In genomic region chr2:176126929-176127768, GRCh38 we compare ENCODE assay signal across 8 cellular contexts. TPM values are rescaled to one million over a fixed set of nuclear protein-coding genes. Genes with fewer than 3 reads are reported as not detected.
A peak's percentile ranks its signal among the peaks of the same experiment; 100 is the strongest.
DNase-seq lines count a peak whose midpoint lies in the region; TF ChIP-seq lines count a peak whose summit lies in the region.

No MANE protein-coding gene starts in this region.

- TF ChIP-seq CTCF in endothelial cell (IDR thresholded peaks at IDR 0.05; ENCODE audit: unreplicated experiment) = peak; percentile 93
- TF ChIP-seq CTCF in neural crest cell (conservative IDR thresholded peaks at IDR 0.05) = peak; percentile 95
- TF ChIP-seq CTCF in thyroid gland (IDR thresholded peaks at IDR 0.05) = peak; percentile 72 to 88 (median 80)

- peaks cover 5 to 28% of the 10 kb centered on the region in 2 donors for H3K4me1 ChIP-seq in thyroid gland

- peaks cover 30% of the 10 kb centered on the region for H3K4me1 Mint-ChIP-seq in endothelial cell (ENCODE audit: unreplicated experiment)
- H3K4me1 Mint-ChIP-seq in neural crest cell = peaks cover 14% of the 10 kb centered on the region

- H3K27me3 Mint-ChIP-seq in endothelial cell (ENCODE audit: unreplicated experiment) (peaks cover 42% of the 10 kb centered on the region), neural crest cell (ENCODE audit: low read depth) (peaks cover 90% of the 10 kb centered on the region)

- 3 to 6% methylated on average over 13 of the region's 13 CpGs for WGBS in thyroid gland, 2 donors

- H3K36me3 Mint-ChIP-seq in endothelial cell (ENCODE audit: low read depth, unreplicated experiment) (no peaks in the 10 kb centered on the region), neural crest cell (ENCODE audit: low read depth) (no peaks in the 10 kb centered on the region)

- no peak overlapping the region for H3K4me3 ChIP-seq in thyroid gland (replicated peaks in 1 of 3)

- peak; percentile 10 for DNase-seq in NK-92 treated with Interleukin-12 subunit alpha and Interleukin-12 subunit beta, amount 100 ng/mL, for 24 hours (lab: John Stamatoyannopoulos, UW)
- DNase-seq in NK-92 (lab: John Stamatoyannopoulos, UW; ENCODE audit: unreplicated experiment) (no peak), NCI-H446 treated with DMSO at 0.1 percent for 48 hours (lab: John Stamatoyannopoulos, UW) (peak; percentile 21), endothelial cell (ENCODE audit: low spot score) (peak; percentile 69), neural crest cell (ENCODE audit: low read depth, low spot score) (peak; percentile 76), thyroid gland (peak; percentile 68 to 73), foreskin melanocyte (no peak)
- peak; percentile 37 to 57 for DNase-seq in activated CD8-positive, alpha-beta memory T cell treated with anti-CD3 and anti-CD28 coated beads for 1 hour (ENCODE audit: extremely low read depth in 1 of 2, low read depth in 1 of 2)

- no peaks in the 10 kb centered on the region for H3K9me3 ChIP-seq in thyroid gland

- H3K27ac Mint-ChIP-seq in endothelial cell (ENCODE audit: unreplicated experiment) (no peak overlapping the region), neural crest cell (ENCODE audit: unreplicated experiment) (no peak overlapping the region)

- intact Hi-C loops in thyroid gland (cut with DNase I) = loop anchor here (5.0 to 10.0 kb wide), 3 partner anchors 430 to 1018 kb away; no protein-coding TSS in a partner anchor

- no peak overlapping the region for H3K27ac ChIP-seq in thyroid gland

- H3K36me3 ChIP-seq in thyroid gland = no peaks in the 10 kb centered on the region

- H3K27me3 ChIP-seq in thyroid gland = peaks cover 70% of the 10 kb centered on the region

- TF ChIP-seq POLR2A in thyroid gland (IDR thresholded peaks at IDR 0.05) = no peak

- H3K9me3 Mint-ChIP-seq in endothelial cell (ENCODE audit: unreplicated experiment) (no peaks in the 10 kb centered on the region), neural crest cell (no peaks in the 10 kb centered on the region)

- H3K4me3 Mint-ChIP-seq in endothelial cell (ENCODE audit: unreplicated experiment) = no peak overlapping the region
- H3K4me3 Mint-ChIP-seq in neural crest cell = peak overlapping the region; percentile 28

RNA-seq across cellular contexts. Expression of gene HOXD8, which starts 2.4 kb away (rescaled TPM):
- total RNA-seq in endothelial cell (ENCODE audit: unreplicated experiment) (9.3 TPM), neural crest cell (not detected in 2 replicates), thyroid gland (10 to 100 TPM in 2 of 4 donors, 1 to 10 TPM in 2; 4.1 to 24.9 (median 9.9) TPM)

RNA-seq across cellular contexts. Expression of gene HOXD9, which starts 4.6 kb away (rescaled TPM):
- total RNA-seq in endothelial cell (ENCODE audit: unreplicated experiment) = 0.56 TPM
- total RNA-seq in neural crest cell = not detected in 2 replicates
- 1 to 10 TPM in 3 of 4 donors, under 1 TPM in 1; 0.83 to 3.9 (median 2.3) TPM for total RNA-seq in thyroid gland

RNA-seq across cellular contexts. Expression of gene HOXD10, which starts 10.6 kb away (rescaled TPM):
- total RNA-seq in endothelial cell (ENCODE audit: unreplicated experiment) (not detected), neural crest cell (not detected in 2 replicates), thyroid gland (under 1 TPM in 2 of 4 donors, not detected in 2; 0.33 to 0.54 TPM)

RNA-seq across cellular contexts. Expression of gene HOXD11, which starts 20.1 kb away (rescaled TPM):
- total RNA-seq in endothelial cell (ENCODE audit: unreplicated experiment) (not detected), neural crest cell (not detected in 2 replicates), thyroid gland (not detected)

RNA-seq across cellular contexts. Expression of gene HOXD4, which starts 24.2 kb away (rescaled TPM):
- total RNA-seq in endothelial cell (ENCODE audit: unreplicated experiment) = 3.5 TPM
- total RNA-seq in neural crest cell = 1.3 TPM in 2 replicates
- 1 to 10 TPM; 1.6 to 4.8 (median 3.3) TPM for total RNA-seq in thyroid gland

Comparison
In these comparisons a context has a peak if more than half of its experiments do, and no peak if none do; other contexts are left out.
1. DNase-seq: peak in NK-92 treated with Interleukin-12 subunit alpha and Interleukin-12 subunit beta, amount 100 ng/mL, for 24 hours (single experiment), NCI-H446 treated with DMSO at 0.1 percent for 48 hours (single experiment), activated CD8-positive, alpha-beta memory T cell treated with anti-CD3 and anti-CD28 coated beads for 1 hour (2 of 2), endothelial cell (single experiment), neural crest cell (single experiment) and thyroid gland (2 of 2); none in NK-92 (single experiment) and foreskin melanocyte (single experiment).
2. Peak in every context shown above with its lines, with median percentiles within 50 percentile points of each other: CTCF ChIP-seq.